10 cellular contexts compared by ENCODE assay signal in the genomic region with DNA sequence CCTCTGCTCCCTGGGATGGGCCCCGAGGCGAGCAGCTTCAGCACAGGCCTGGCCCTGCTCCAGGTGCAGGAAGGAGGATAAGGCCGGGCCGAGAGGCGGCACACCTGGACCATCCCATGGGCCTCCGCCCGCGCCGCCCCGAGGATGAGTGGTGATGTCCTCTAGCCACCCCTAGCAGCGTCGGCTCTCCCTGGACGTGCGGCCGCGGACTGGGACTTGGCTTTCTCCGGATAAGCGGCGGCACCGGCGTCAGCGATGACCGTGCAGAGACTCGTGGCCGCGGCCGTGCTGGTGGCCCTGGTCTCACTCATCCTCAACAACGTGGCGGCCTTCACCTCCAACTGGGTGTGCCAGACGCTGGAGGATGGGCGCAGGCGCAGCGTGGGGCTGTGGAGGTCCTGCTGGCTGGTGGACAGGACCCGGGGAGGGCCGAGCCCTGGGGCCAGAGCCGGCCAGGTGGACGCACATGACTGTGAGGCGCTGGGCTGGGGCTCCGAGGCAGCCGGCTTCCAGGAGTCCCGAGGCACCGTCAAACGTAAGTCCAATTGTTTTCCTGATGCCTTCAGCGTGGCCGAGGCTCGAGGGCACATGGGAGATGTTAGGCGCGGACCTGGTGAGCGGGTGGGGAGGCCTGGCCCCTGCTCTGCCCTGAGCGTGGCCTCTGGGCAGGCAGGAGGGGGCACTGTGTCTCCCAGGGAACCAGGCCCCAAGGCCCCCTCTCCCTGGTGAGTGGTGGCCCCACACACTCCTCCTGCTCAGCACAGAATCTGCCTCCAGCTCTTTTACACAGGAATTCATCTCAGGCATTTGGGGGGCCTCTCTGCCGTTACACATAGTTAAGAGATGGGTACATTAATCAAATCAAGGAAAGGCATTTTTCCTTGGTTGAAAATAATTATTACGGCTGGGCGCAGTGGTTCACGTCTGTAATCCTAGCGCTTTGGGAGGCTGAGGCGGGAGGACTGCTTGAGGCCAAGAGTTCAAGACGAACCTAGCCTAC. TPM values are rescaled to one million over a fixed set of nuclear protein-coding genes. Genes with fewer than 3 reads are reported as not detected.
A peak's percentile ranks its signal among the peaks of the same experiment; 100 is the strongest.
DNase-seq lines count a peak whose midpoint lies in the region; ATAC-seq and TF ChIP-seq lines count a peak whose summit lies in the region.
"Had no signal": no experiment of that assay in that cellular context is flagged by ENCODE, and none has a peak within 500 bp of the region (broad histone marks: within the 10 kb centered on the region; RNA-seq: fewer than 3 reads in every experiment).

No MANE protein-coding gene starts in this region.

- H3K27ac ChIP-seq in brain microvascular endothelial cell, result peak overlapping the region; percentile 53
- peak overlapping the region; percentile 68 to 91 (median 86) for H3K27ac ChIP-seq in tibial nerve
- H3K27ac ChIP-seq in RWPE1, result no peak overlapping the region; the same call in 1 of the 2 replicates
- H3K27ac ChIP-seq: cardiac muscle cell had no signal

- peaks cover 51% of the 10 kb centered on the region for H3K4me1 Mint-ChIP-seq in activated CD4-positive, alpha-beta T cell treated with anti-CD3 and anti-CD28 coated beads, Interleukin-2, amount 10 ng/mL, durations not matched to agents 7 days and 5 days

- in situ Hi-C loops in brain microvascular endothelial cell (cut with HindIII; ENCODE audit: low pct_ligation_motif_present, low sequenced_read_pairs), result no loop called here

- 53 to 62% methylated on average over 21 to 54 of the region's 57 CpGs for WGBS in tibial nerve, 2 donors

- no peaks in the 10 kb centered on the region for H3K9me3 ChIP-seq in mononuclear cell (ENCODE audit: low read depth, low read length)
- H3K9me3 ChIP-seq in tibial nerve, result no peaks in the 10 kb centered on the region

- no peak for ATAC-seq in GM21447 (IDR thresholded peaks at IDR 0.05; ENCODE audit: unreplicated experiment)

- no peak for TF ChIP-seq EP300 in tibial nerve (IDR thresholded peaks at IDR 0.05)

- TF ChIP-seq POLR2A in tibial nerve (IDR thresholded peaks at IDR 0.05), result no peak

- H3K27ac Mint-ChIP-seq in activated CD4-positive, alpha-beta T cell treated with anti-CD3 and anti-CD28 coated beads, Interleukin-2, amount 10 ng/mL, durations not matched to agents 7 days and 5 days, result peak overlapping the region; percentile 93

- no peaks in the 10 kb centered on the region for H3K9me3 Mint-ChIP-seq in activated CD4-positive, alpha-beta T cell treated with anti-CD3 and anti-CD28 coated beads, Interleukin-2, amount 10 ng/mL, durations not matched to agents 7 days and 5 days

- peak overlapping the region; percentile 98 for H3K4me3 Mint-ChIP-seq in activated CD4-positive, alpha-beta T cell treated with anti-CD3 and anti-CD28 coated beads, Interleukin-2, amount 10 ng/mL, durations not matched to agents 7 days and 5 days

- DNase-seq in activated CD4-positive, alpha-beta T cell treated with anti-CD3 and anti-CD28 coated beads, Interleukin-2, amount 10 ng/mL, durations not matched to agents 7 days and 5 days, result no peak
- no peak for DNase-seq in activated CD4-positive, alpha-beta T cell treated with anti-CD3 and anti-CD28 coated beads for 4 hours
- no peak for DNase-seq in brain microvascular endothelial cell
- DNase-seq in tibial nerve (ENCODE audit: low spot score in 2 of 2), result no peak
- no peak for DNase-seq in iPS-NIHi7 (ENCODE audit: extremely low spot score)
- no peak for DNase-seq in RWPE1 (ENCODE audit: low spot score)

- CTCF ChIA-PET in activated CD4-positive, alpha-beta T cell treated with anti-CD3 and anti-CD28 coated beads, Interleukin-2, amount 10 ng/mL, durations not matched to agents 7 days and 5 days (lab: Charles Lee), result interaction anchor here (0.7 to 1.3 kb wide), 4 partner anchors 10 to 172 kb away, joined by 3 read pairs; a partner anchor contains a TSS
- CTCF ChIA-PET in RWPE1 (lab: Yijun Ruan, JAX), result no interaction called here

- no peaks in the 10 kb centered on the region for H3K27me3 ChIP-seq in brain microvascular endothelial cell (replicated peaks)
- peaks cover 3% of the 10 kb centered on the region for H3K27me3 ChIP-seq in mononuclear cell (ENCODE audit: insufficient read depth, low read length)
- H3K27me3 ChIP-seq in tibial nerve, result no peaks in the 10 kb centered on the region
- H3K27me3 ChIP-seq: cardiac muscle cell had no signal

- H3K4me3 ChIP-seq in brain microvascular endothelial cell (ENCODE audit: low read depth, low read length) (peak overlapping the region; percentile 56), mononuclear cell (ENCODE audit: low read length) (peak overlapping the region; percentile 42), tibial nerve (peak overlapping the region; percentile 51 to 63 (median 58))
- H3K4me3 ChIP-seq: cardiac muscle cell had no signal

- H3K4me1 ChIP-seq in mononuclear cell (ENCODE audit: insufficient read depth, low read length) (peaks cover 52% of the 10 kb centered on the region), tibial nerve (peaks cover 0 to 73% (median 6%) of the 10 kb centered on the region in 4 donors)

- TF ChIP-seq CTCF in brain microvascular endothelial cell (IDR thresholded peaks at IDR 0.05; ENCODE audit: low read depth, low read length, missing control alignments) (no peak), tibial nerve (IDR thresholded peaks at IDR 0.05) (no peak), RWPE1 (conservative IDR thresholded peaks at IDR 0.05; ENCODE audit: low read depth) (no peak)

- peaks cover 39% of the 10 kb centered on the region for H3K36me3 Mint-ChIP-seq in activated CD4-positive, alpha-beta T cell treated with anti-CD3 and anti-CD28 coated beads, Interleukin-2, amount 10 ng/mL, durations not matched to agents 7 days and 5 days (ENCODE audit: low read depth)

- H3K36me3 ChIP-seq in brain microvascular endothelial cell (replicated peaks) (peaks cover 27% of the 10 kb centered on the region), tibial nerve (peaks cover 0 to 47% (median 7%) of the 10 kb centered on the region in 3 donors)
- H3K36me3 ChIP-seq: cardiac muscle cell had no signal

- POLR2A ChIA-PET in activated CD4-positive, alpha-beta T cell treated with anti-CD3 and anti-CD28 coated beads, Interleukin-2, amount 10 ng/mL, durations not matched to agents 7 days and 5 days (lab: Charles Lee), result interaction anchor here (0.6 kb wide), 1 partner anchor 11 kb away, joined by 3 read pairs; no protein-coding TSS in a partner anchor
- POLR2A ChIA-PET in RWPE1 (lab: Yijun Ruan, JAX; ENCODE audit: low non-redundant PET), result no interaction called here

- H3K27me3 Mint-ChIP-seq in activated CD4-positive, alpha-beta T cell treated with anti-CD3 and anti-CD28 coated beads, Interleukin-2, amount 10 ng/mL, durations not matched to agents 7 days and 5 days, result no peaks in the 10 kb centered on the region

RNA-seq across cellular contexts. Expression of a gene that starts 0.9 kb away (rescaled TPM):
- 10 to 100 TPM; 60.6 to 73.5 TPM for total RNA-seq in activated CD4-positive, alpha-beta T cell treated with anti-CD3 and anti-CD28 coated beads, Interleukin-2, amount 10 ng/mL, durations not matched to agents 7 days and 5 days
- 12.6 TPM for total RNA-seq in mononuclear cell
- 10 to 100 TPM; 46.3 to 53.7 (median 48.9) TPM for total RNA-seq in tibial nerve
- total RNA-seq: NCI-H460 had no signal

RNA-seq across cellular contexts. Expression of a gene that starts 41.2 kb away (rescaled TPM):
- total RNA-seq in activated CD4-positive, alpha-beta T cell treated with anti-CD3 and anti-CD28 coated beads, Interleukin-2, amount 10 ng/mL, durations not matched to agents 7 days and 5 days, result 10 to 100 TPM; 49.1 to 65.5 TPM
- total RNA-seq in mononuclear cell (10.2 TPM), tibial nerve (10 to 100 TPM; 37.1 to 84.6 (median 45.3) TPM)

RNA-seq across cellular contexts. Expression of a gene that starts 45.6 kb away (rescaled TPM):
- total RNA-seq in activated CD4-positive, alpha-beta T cell treated with anti-CD3 and anti-CD28 coated beads, Interleukin-2, amount 10 ng/mL, durations not matched to agents 7 days and 5 days, result not detected
- total RNA-seq in mononuclear cell, result not detected
- not detected for total RNA-seq in tibial nerve

RNA-seq across cellular contexts. Expression of a gene that starts 59.5 kb away (rescaled TPM):
- total RNA-seq in activated CD4-positive, alpha-beta T cell treated with anti-CD3 and anti-CD28 coated beads, Interleukin-2, amount 10 ng/mL, durations not matched to agents 7 days and 5 days, result 10 to 100 TPM; 58.3 to 64.0 TPM
- 58.2 TPM for total RNA-seq in mononuclear cell
- total RNA-seq in tibial nerve, result 100 to 1,000 TPM in 2 of 4 donors, 10 to 100 TPM in 2; 38.7 to 136 (median 73.1) TPM
